Comparison of ENCODE assay signal across 1 cellular context in genomic region chr10:43206391-43207235, GRCh38.
TF ChIP-seq lines count a peak whose summit lies in the region.

No MANE protein-coding gene starts in this region.

TF ChIP-seq in SK-N-SH treated with all-trans-retinoic acid at 6 μM for 48 hours, 23 proteins besides CTCF, POLR2A, EP300 and RAD21 (continued from another document):
- TF ChIP-seq PATZ1 (CRISPR knock-in tag; IDR thresholded peaks at IDR 0.05; ENCODE audit: borderline replicate concordance): no peak
- TF ChIP-seq ESRRG (CRISPR knock-in tag; IDR thresholded peaks at IDR 0.05): no peak
- no peak for TF ChIP-seq ISL1 (CRISPR knock-in tag; IDR thresholded peaks at IDR 0.05)
